34 cellular contexts compared by ENCODE assay signal in the genomic region with DNA sequence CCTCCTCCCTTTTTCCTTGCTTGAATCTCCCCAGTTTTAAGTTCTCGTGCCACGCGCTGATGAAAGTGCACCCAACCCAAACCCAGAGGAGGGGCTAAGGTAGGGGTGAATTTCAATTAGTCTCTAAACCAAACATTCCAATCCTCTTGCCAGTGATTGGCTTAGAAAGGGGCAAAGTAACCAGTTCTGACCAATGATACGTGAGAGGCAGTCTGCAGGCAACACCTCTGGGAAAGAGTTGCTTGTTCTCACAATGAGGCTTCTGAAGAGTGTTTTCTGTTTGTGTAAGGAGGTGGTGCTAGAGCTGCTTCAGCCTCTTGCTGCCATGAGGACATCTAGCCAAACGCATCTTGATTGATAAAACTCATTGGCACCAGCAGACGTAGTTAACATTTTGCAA. TPM values are rescaled to one million over a fixed set of nuclear protein-coding genes. Genes with fewer than 3 reads are reported as not detected.
DNase-seq lines count a peak whose midpoint lies in the region; ATAC-seq and TF ChIP-seq lines count a peak whose summit lies in the region.
"Had no signal": no experiment of that assay in that cellular context is flagged by ENCODE, and none has a peak within 500 bp of the region (broad histone marks: within the 10 kb centered on the region; RNA-seq: fewer than 3 reads in every experiment).

No MANE protein-coding gene starts in this region.

- H3K4me3 ChIP-seq in left lung (no peak overlapping the region), body of pancreas (no peak overlapping the region)
- H3K4me3 ChIP-seq: BLaER1 treated with 17β-estradiol and CSF1 and Interleukin-3, amounts not matched to agents 10 nM and 100 nM; cardiac muscle cell; coronary artery; GM12878; left ventricle myocardium inferior; skin epidermis; stomach; thyroid gland had no signal

- no peak overlapping the region for H3K4me2 ChIP-seq in H9 (ENCODE audit: insufficient read depth, insufficient read length, low read length)
- H3K4me2 ChIP-seq: BLaER1 treated with 17β-estradiol and CSF1 and Interleukin-3, amounts not matched to agents 10 nM and 100 nM had no signal

- H3K79me2 ChIP-seq in H9 (ENCODE audit: insufficient read depth, low read length), result no peaks in the 10 kb centered on the region

- H3K36me3 Mint-ChIP-seq in H9 (ENCODE audit: insufficient read depth in 1 of 3, low read depth in 3 of 3) (no peaks in the 10 kb centered on the region; a peak in 1 of 7 replicates), WTC11 (peaks cover 4% of the 10 kb centered on the region; the same call in 1 of the 2 replicates)
- H3K36me3 Mint-ChIP-seq in activated T-helper 1 cell treated with anti-CD3 and anti-CD28 coated beads, Interleukin-12 subunit alpha, Interleukin-12 subunit beta, Interleukin-2, Interleukin-4 antibody, amounts not matched to agents 30 ng/mL and 10 ng/mL and 1 ng/mL, durations not matched to agents 14 hours and 24 hours and 36 hours (ENCODE audit: low read depth), result no peaks in the 10 kb centered on the region
- H3K36me3 Mint-ChIP-seq: activated naive CD8-positive, alpha-beta T cell treated with anti-CD3 and anti-CD28 coated beads for 36 hours; immature natural killer cell; mesothelial cell of epicardium; naive B cell had no signal

- H3K4me1 Mint-ChIP-seq in H9 (peaks cover 8 to 13% of the 10 kb centered on the region in 2 experiments; a peak in 3 of 4 replicates), WTC11 (peaks cover 11% of the 10 kb centered on the region)
- no peaks in the 10 kb centered on the region for H3K4me1 Mint-ChIP-seq in activated T-helper 1 cell treated with anti-CD3 and anti-CD28 coated beads, Interleukin-12 subunit alpha, Interleukin-12 subunit beta, Interleukin-2, Interleukin-4 antibody, amounts not matched to agents 30 ng/mL and 10 ng/mL and 1 ng/mL, durations not matched to agents 14 hours and 24 hours and 36 hours (ENCODE audit: low read depth)
- H3K4me1 Mint-ChIP-seq: activated naive CD8-positive, alpha-beta T cell treated with anti-CD3 and anti-CD28 coated beads for 36 hours; immature natural killer cell had no signal

- H3K4me3 Mint-ChIP-seq in H9 (no peak overlapping the region), WTC11 (peak overlapping the region; percentile 1; the same call in 1 of the 2 replicates)
- no peak overlapping the region for H3K4me3 Mint-ChIP-seq in activated T-helper 1 cell treated with anti-CD3 and anti-CD28 coated beads, Interleukin-12 subunit alpha, Interleukin-12 subunit beta, Interleukin-2, Interleukin-4 antibody, amounts not matched to agents 30 ng/mL and 10 ng/mL and 1 ng/mL, durations not matched to agents 14 hours and 24 hours and 36 hours
- H3K4me3 Mint-ChIP-seq: activated naive CD8-positive, alpha-beta T cell treated with anti-CD3 and anti-CD28 coated beads for 36 hours; immature natural killer cell; mesothelial cell of epicardium had no signal

- H3K79me1 ChIP-seq in H9 (ENCODE audit: insufficient read depth, low read depth, low read length, poor library complexity, severe bottlenecking), result no peaks in the 10 kb centered on the region

- no peak overlapping the region for H3K4ac ChIP-seq in H9 (ENCODE audit: low read depth, low read length)

- no peak overlapping the region for H4K5ac ChIP-seq in H9 (ENCODE audit: insufficient read length, low read depth, low read length)

- H4K91ac ChIP-seq in H9 (ENCODE audit: insufficient read length, low read depth, low read length), result no peak overlapping the region

- H3K23me2 ChIP-seq in H9 (ENCODE audit: insufficient read length, low read depth, low read length, poor library complexity, severe bottlenecking), result no peaks in the 10 kb centered on the region

- no peak overlapping the region for H4K8ac ChIP-seq in H9 (replicated peaks; ENCODE audit: insufficient read length, low read depth, low read length)

- no peak overlapping the region for H2BK15ac ChIP-seq in H9 (ENCODE audit: low read depth, low read length)

- no peak overlapping the region for H2AFZ ChIP-seq in H9 (ENCODE audit: low read length)

- no peak for TF ChIP-seq CTCF in H9 (conservative IDR thresholded peaks at IDR 0.05)
- no peak for TF ChIP-seq CTCF in WTC11 (IDR thresholded peaks at IDR 0.05)
- TF ChIP-seq CTCF in left lung (IDR thresholded peaks at IDR 0.05), result no peak
- no peak for TF ChIP-seq CTCF in body of pancreas (IDR thresholded peaks at IDR 0.05)
- TF ChIP-seq CTCF in GM10266 (IDR thresholded peaks at IDR 0.05; ENCODE audit: control insufficient read depth, insufficient read depth, low read depth, missing control alignments), result no peak

- in situ Hi-C loops in ACHN (cut with HindIII; ENCODE audit: low pct_ligation_motif_present, low pct_unique_long_range_greater_than_20kb, low sequenced_read_pairs), result loop anchor here (25.0 kb wide), 1 partner anchor 397 kb away; no protein-coding TSS in a partner anchor

- H3T11ph ChIP-seq in H9 (ENCODE audit: low read length), result no peak overlapping the region

- ATAC-seq in WTC11, result peak; percentile 90
- peak; percentile 82 for ATAC-seq in left lung
- no peak for ATAC-seq in HG03108 (IDR thresholded peaks at IDR 0.05; ENCODE audit: unreplicated experiment)
- no peak for ATAC-seq in body of pancreas
- ATAC-seq: GM12878 had no signal

- no peak overlapping the region for H2AK5ac ChIP-seq in H9 (ENCODE audit: insufficient read length, low read length)

- H3K9ac ChIP-seq in H9 (ENCODE audit: extremely low read depth, insufficient read length, low read length), result no peak overlapping the region
- H3K9ac ChIP-seq: BLaER1 treated with 17β-estradiol and CSF1 and Interleukin-3, amounts not matched to agents 10 nM and 100 nM had no signal

- no peak overlapping the region for H2BK5ac ChIP-seq in H9 (ENCODE audit: insufficient read length, low read length)

- no peak for TF ChIP-seq POLR2A in body of pancreas (IDR thresholded peaks at IDR 0.05)

- H2BK12ac ChIP-seq in H9 (ENCODE audit: insufficient read length, low read depth, low read length), result no peak overlapping the region

- H3K18ac ChIP-seq in H9 (ENCODE audit: insufficient read length, low read depth, low read length), result no peak overlapping the region

- H3K14ac ChIP-seq in H9 (ENCODE audit: insufficient read depth, low read length), result no peak overlapping the region

- H4K20me1 ChIP-seq in H9 (ENCODE audit: control insufficient read depth, insufficient read depth, insufficient read length), result no peaks in the 10 kb centered on the region
- H4K20me1 ChIP-seq: BLaER1 treated with 17β-estradiol and CSF1 and Interleukin-3, amounts not matched to agents 10 nM and 100 nM had no signal

- no peak overlapping the region for H3K23ac ChIP-seq in H9 (ENCODE audit: insufficient read length, low read depth, low read length)

- no peak overlapping the region for H2BK120ac ChIP-seq in H9 (ENCODE audit: low read depth, low read length, poor library complexity, severe bottlenecking)

- H3K4me1 ChIP-seq in H9 (ENCODE audit: insufficient read depth, low read length), result no peaks in the 10 kb centered on the region
- no peaks in the 10 kb centered on the region for H3K4me1 ChIP-seq in left lung
- H3K4me1 ChIP-seq in body of pancreas, result peaks cover 13% of the 10 kb centered on the region
- H3K4me1 ChIP-seq: thyroid gland had no signal

- CTCF ChIA-PET in WTC11 (lab: Charles Lee), result interaction anchor here (1.7 to 3.1 kb wide), 4 partner anchors 21 to 405 kb away, joined by 3 to 39 read pairs (median 14); a partner anchor contains a TSS

- intact Hi-C loops in left lung (cut with DNase I) (loop anchor here in 1 of 2 donors (10.0 kb wide), 1 partner anchor 409 kb away; no protein-coding TSS in a partner anchor), body of pancreas (cut with DNase I) (loop anchor here (5.0 kb wide), 1 partner anchor 407 kb away; no protein-coding TSS in a partner anchor)
- intact Hi-C loops in activated T-helper 1 cell treated with anti-CD3 and anti-CD28 coated beads, Interleukin-12 subunit alpha, Interleukin-12 subunit beta, Interleukin-2, Interleukin-4 antibody, amounts not matched to agents 30 ng/mL and 10 ng/mL and 1 ng/mL, durations not matched to agents 14 hours and 24 hours and 36 hours (cut with micrococcal nuclease), result no loop called here

- POLR2A ChIA-PET in WTC11 (lab: Charles Lee), result no interaction called here

- H3K27ac ChIP-seq in H9 (ENCODE audit: insufficient read length, low read depth, low read length) (no peak overlapping the region), left lung (no peak overlapping the region), body of pancreas (no peak overlapping the region)
- H3K27ac ChIP-seq: BLaER1 treated with 17β-estradiol and CSF1 and Interleukin-3, amounts not matched to agents 10 nM and 100 nM; cardiac muscle cell; coronary artery; left ventricle myocardium inferior; skin epidermis; stomach; thyroid gland had no signal

- no peaks in the 10 kb centered on the region for H3K36me3 ChIP-seq in left lung
- no peaks in the 10 kb centered on the region for H3K36me3 ChIP-seq in body of pancreas (replicated peaks in 1 of 2; ENCODE audit: insufficient read depth in 1 of 2, low read depth in 2 of 2)
- H3K36me3 ChIP-seq: cardiac muscle cell, left ventricle myocardium inferior, stomach, thyroid gland had no signal

- no peak overlapping the region for H2BK20ac ChIP-seq in H9 (ENCODE audit: low read depth, low read length, poor library complexity, severe bottlenecking)

- H3K27me3 Mint-ChIP-seq in H9 (ENCODE audit: low read depth), result peaks cover 3% of the 10 kb centered on the region
- no peaks in the 10 kb centered on the region for H3K27me3 Mint-ChIP-seq in WTC11 (ENCODE audit: low read depth)
- H3K27me3 Mint-ChIP-seq in activated T-helper 1 cell treated with anti-CD3 and anti-CD28 coated beads, Interleukin-12 subunit alpha, Interleukin-12 subunit beta, Interleukin-2, Interleukin-4 antibody, amounts not matched to agents 30 ng/mL and 10 ng/mL and 1 ng/mL, durations not matched to agents 14 hours and 24 hours and 36 hours (ENCODE audit: insufficient read depth), result no peaks in the 10 kb centered on the region
- H3K27me3 Mint-ChIP-seq: activated naive CD8-positive, alpha-beta T cell treated with anti-CD3 and anti-CD28 coated beads for 36 hours had no signal

- H3K56ac ChIP-seq in H9 (ENCODE audit: insufficient read length, low read depth, low read length), result no peak overlapping the region

- H3K9me3 Mint-ChIP-seq in H9 (no peaks in the 10 kb centered on the region), WTC11 (no peaks in the 10 kb centered on the region)
- no peaks in the 10 kb centered on the region for H3K9me3 Mint-ChIP-seq in activated T-helper 1 cell treated with anti-CD3 and anti-CD28 coated beads, Interleukin-12 subunit alpha, Interleukin-12 subunit beta, Interleukin-2, Interleukin-4 antibody, amounts not matched to agents 30 ng/mL and 10 ng/mL and 1 ng/mL, durations not matched to agents 14 hours and 24 hours and 36 hours
- H3K9me3 Mint-ChIP-seq: activated naive CD8-positive, alpha-beta T cell treated with anti-CD3 and anti-CD28 coated beads for 36 hours; immature natural killer cell; mesothelial cell of epicardium; naive B cell had no signal

- WGBS in H9 (ENCODE audit: extremely low coverage, insufficient read length, low lambda C conversion rate), result no CpG with 5 or more reads among the region's 6 CpGs
- 74 to 77% methylated on average over 6 of the region's 6 CpGs for WGBS in body of pancreas, 2 donors

- H3K27ac Mint-ChIP-seq in H9 (peak overlapping the region in 1 of 3 experiments; percentile 14; a peak in 1 of 7 replicates), WTC11 (no peak overlapping the region)
- no peak overlapping the region for H3K27ac Mint-ChIP-seq in activated T-helper 1 cell treated with anti-CD3 and anti-CD28 coated beads, Interleukin-12 subunit alpha, Interleukin-12 subunit beta, Interleukin-2, Interleukin-4 antibody, amounts not matched to agents 30 ng/mL and 10 ng/mL and 1 ng/mL, durations not matched to agents 14 hours and 24 hours and 36 hours
- H3K27ac Mint-ChIP-seq: activated naive CD8-positive, alpha-beta T cell treated with anti-CD3 and anti-CD28 coated beads for 36 hours; immature natural killer cell; mesothelial cell of epicardium had no signal

- H3K9me3 ChIP-seq in H9 (ENCODE audit: control insufficient read depth, low read depth, low read length) (no peaks in the 10 kb centered on the region), left lung (no peaks in the 10 kb centered on the region), body of pancreas (no peaks in the 10 kb centered on the region)
- H3K9me3 ChIP-seq: left ventricle myocardium inferior, stomach, thyroid gland had no signal

- peak; percentile 45 for DNase-seq in ACHN
- DNase-seq in H9, result peak; percentile 68
- no peak for DNase-seq in WTC11 (ENCODE audit: low spot score)
- no peak for DNase-seq in left lung
- no peak for DNase-seq in activated T-helper 1 cell treated with anti-CD3 and anti-CD28 coated beads, Interleukin-12 subunit alpha, Interleukin-12 subunit beta, Interleukin-2, Interleukin-4 antibody, amounts not matched to agents 30 ng/mL and 10 ng/mL and 1 ng/mL, durations not matched to agents 14 hours and 24 hours and 36 hours (ENCODE audit: low spot score)
- no peak for DNase-seq in body of pancreas
- no peak for DNase-seq in GM10266 (ENCODE audit: extremely low spot score)
- DNase-seq: activated CD4-positive, alpha-beta T cell treated with anti-CD3 and anti-CD28 coated beads for 4 hours; activated CD8-positive, alpha-beta memory T cell treated with anti-CD3 and anti-CD28 coated beads for 24 hours; activated effector memory CD4-positive, alpha-beta T cell treated with anti-CD3 and anti-CD28 coated beads, Interleukin-2, amount 50 U/mL, for 16 hours; activated naive CD8-positive, alpha-beta T cell treated with anti-CD3 and anti-CD28 coated beads for 36 hours; aorta; DND-41; effector memory CD4-positive, alpha-beta T cell; head of caudate nucleus; immature natural killer cell; IMR-90; left ventricle myocardium inferior; naive B cell; NCI-H1092; NCI-H187; NCI-H345; nucleus accumbens; Right ventricle myocardium superior; stimulated activated CD8-positive, alpha-beta memory T cell treated with anti-CD3 and anti-CD28 coated beads, Interleukin-4, amount 100 ng/mL, for 48 hours; stomach had no signal

- H3K27me3 ChIP-seq in H9 (ENCODE audit: insufficient read depth, low read length), result no peaks in the 10 kb centered on the region
- H3K27me3 ChIP-seq in left lung, result no peaks in the 10 kb centered on the region
- no peaks in the 10 kb centered on the region for H3K27me3 ChIP-seq in body of pancreas
- H3K27me3 ChIP-seq: BLaER1 treated with 17β-estradiol and CSF1 and Interleukin-3, amounts not matched to agents 10 nM and 100 nM; cardiac muscle cell; stomach; thyroid gland had no signal

RNA-seq across cellular contexts. Expression of a gene that starts 21.8 kb away (rescaled TPM):
- 6.1 and 6.3 TPM in 2 replicates for total RNA-seq in H9 (2021)
- 5.1 to 6.6 TPM (median 5.3 TPM) in 3 replicates for total RNA-seq in WTC11 (2021)
- 1 to 10 TPM; 3.7 to 5.7 TPM for total RNA-seq in left lung
- total RNA-seq in activated T-helper 1 cell treated with anti-CD3 and anti-CD28 coated beads, Interleukin-12 subunit alpha, Interleukin-12 subunit beta, Interleukin-2, Interleukin-4 antibody, amounts not matched to agents 30 ng/mL and 10 ng/mL and 1 ng/mL, durations not matched to agents 14 hours and 24 hours and 36 hours, result 5.6 and 5.8 TPM in 2 replicates
- 10 to 100 TPM in 1 of 2 donors, 1 to 10 TPM in 1; 7.0 to 24.1 TPM for total RNA-seq in body of pancreas

Comparison
In these comparisons a context has a peak if more than half of its experiments do, and no peak if none do; other contexts are left out.
1. DNase-seq: peak in ACHN (single experiment) and H9 (single experiment); none in WTC11 (single experiment), left lung (0 of 2), activated T-helper 1 cell treated with anti-CD3 and anti-CD28 coated beads, Interleukin-12 subunit alpha, Interleukin-12 subunit beta, Interleukin-2, Interleukin-4 antibody, amounts not matched to agents 30 ng/mL and 10 ng/mL and 1 ng/mL, durations not matched to agents 14 hours and 24 hours and 36 hours (single experiment), body of pancreas (0 of 4) and GM10266 (single experiment).
2. ATAC-seq: peak in WTC11 (single experiment) and left lung (single experiment); none in HG03108 (single experiment) and body of pancreas (single experiment).